ENCODE assay signal across 14 cellular contexts in genomic region chr20:35502352-35502751, GRCh38. TPM values are rescaled to one million over a fixed set of nuclear protein-coding genes. Genes with fewer than 3 reads are reported as not detected.
A peak's percentile ranks its signal among the peaks of the same experiment; 100 is the strongest.
DNase-seq lines count a peak whose midpoint lies in the region; ATAC-seq and TF ChIP-seq lines count a peak whose summit lies in the region.
"Had no signal": no experiment of that assay in that cellular context is flagged by ENCODE, and none has a peak within 500 bp of the region (broad histone marks: within the 10 kb centered on the region; RNA-seq: fewer than 3 reads in every experiment).

No MANE protein-coding gene starts in this region.

- CTCF ChIA-PET in CD4-positive, alpha-beta T cell (lab: Charles Lee), result no interaction called here

- H3K36me3 Mint-ChIP-seq in CD4-positive, alpha-beta T cell (ENCODE audit: low read depth), result peaks cover 94% of the 10 kb centered on the region

- no peak for ATAC-seq in CD4-positive, alpha-beta T cell (ENCODE audit: poor library complexity)
- ATAC-seq in GM19328 (IDR thresholded peaks at IDR 0.05; ENCODE audit: unreplicated experiment) (peak; percentile 60), HG03175 (IDR thresholded peaks at IDR 0.05; ENCODE audit: unreplicated experiment) (peak; percentile 76), HG03442 (IDR thresholded peaks at IDR 0.05; ENCODE audit: unreplicated experiment) (no peak)
- ATAC-seq: activated T-cell treated with anti-CD3 and anti-CD28 coated beads, Interleukin-2, amount 50 U/mL, for 72 hours had no signal

- POLR2A ChIA-PET in CD4-positive, alpha-beta T cell (lab: Charles Lee), result interaction anchor here (1.3 kb wide), 2 partner anchors 14 to 46 kb away, joined by 3 read pairs; no protein-coding TSS in a partner anchor

- H3K4me1 Mint-ChIP-seq in CD4-positive, alpha-beta T cell (ENCODE audit: low read depth), result peaks cover 26% of the 10 kb centered on the region

- intact Hi-C loops in CD4-positive, alpha-beta T cell (cut with DNase I, micrococcal nuclease), result no loop called here

- H3K9me3 ChIP-seq in CD4-positive, alpha-beta T cell (ENCODE audit: control insufficient read depth, low read length), result no peaks in the 10 kb centered on the region
- H3K9me3 ChIP-seq in MG63, result no peaks in the 10 kb centered on the region
- H3K9me3 ChIP-seq: uterus had no signal

- H3K4me3 Mint-ChIP-seq in CD4-positive, alpha-beta T cell, result no peak overlapping the region
- H3K4me3 Mint-ChIP-seq: activated T-cell treated with anti-CD3 and anti-CD28 coated beads, Interleukin-2, amount 50 U/mL, for 72 hours; T-helper 2 cell treated with Interferon-gamma antibody and Interleukin-4, amounts not matched to agents 5 μg/mL and 100 μg/mL, for 36 hours had no signal

- no peak overlapping the region for H3K4me3 ChIP-seq in MG63
- H3K4me3 ChIP-seq: lung, uterus had no signal

- DNase-seq in CD4-positive, alpha-beta T cell, result no peak
- DNase-seq in UCSD-AML1 (lab: John Stamatoyannopoulos, UW; ENCODE audit: unreplicated experiment) (peak; percentile 34), NCI-H2196 (lab: John Stamatoyannopoulos, UW; ENCODE audit: unreplicated experiment) (no peak), MG63 (no peak)
- no peak for DNase-seq in effector CD8-positive, alpha-beta T cell (lab: John Stamatoyannopoulos, UW)
- DNase-seq: activated T-cell treated with anti-CD3 and anti-CD28 coated beads, Interleukin-2, amount 50 U/mL, for 72 hours; uterus had no signal

- H3K9me3 Mint-ChIP-seq in CD4-positive, alpha-beta T cell, result no peaks in the 10 kb centered on the region
- H3K9me3 Mint-ChIP-seq: activated T-cell treated with anti-CD3 and anti-CD28 coated beads, Interleukin-2, amount 50 U/mL, for 72 hours; T-helper 2 cell treated with Interferon-gamma antibody and Interleukin-4, amounts not matched to agents 5 μg/mL and 100 μg/mL, for 36 hours had no signal

- H3K27me3 ChIP-seq in CD4-positive, alpha-beta T cell (ENCODE audit: control insufficient read depth, insufficient read depth, low read length), result no peaks in the 10 kb centered on the region
- H3K27me3 ChIP-seq in MG63, result no peaks in the 10 kb centered on the region
- H3K27me3 ChIP-seq: uterus had no signal

- H3K27ac Mint-ChIP-seq in CD4-positive, alpha-beta T cell, result peak overlapping the region; percentile 39

- H3K27ac ChIP-seq in CD4-positive, alpha-beta T cell (ENCODE audit: low read depth, low read length), result no peak overlapping the region
- H3K27ac ChIP-seq: uterus had no signal

- no peak for TF ChIP-seq CTCF in CD4-positive, alpha-beta T cell (IDR thresholded peaks at IDR 0.05)

- H3K36me3 ChIP-seq in MG63, result peaks cover 96% of the 10 kb centered on the region
- H3K36me3 ChIP-seq: uterus had no signal

- H3K27me3 Mint-ChIP-seq in CD4-positive, alpha-beta T cell, result no peaks in the 10 kb centered on the region

RNA-seq across cellular contexts. Expression of gene C20orf173, which starts 27.1 kb away (rescaled TPM):
- total RNA-seq in CD4-positive, alpha-beta T cell, result not detected
- not detected in 2 replicates for total RNA-seq in MG63 (2014; rRNA removed; shearing (Covaris generic); ENCODE audit: low replicate concordance)
- total RNA-seq: activated T-cell treated with anti-CD3 and anti-CD28 coated beads, Interleukin-2, amount 50 U/mL, for 72 hours; cardiac septum; lung; renal cortical epithelial cell; uterus had no signal

RNA-seq across cellular contexts. Expression of gene ERGIC3, which starts 39.5 kb away (rescaled TPM):
- total RNA-seq in CD4-positive, alpha-beta T cell, result 100 to 1,000 TPM; 144 to 146 TPM
- 392 and 530 TPM in 2 replicates for total RNA-seq in MG63 (2014; rRNA removed; shearing (Covaris generic); ENCODE audit: low replicate concordance)

RNA-seq across cellular contexts. Expression of gene CEP250, which starts 47.0 kb away (rescaled TPM):
- total RNA-seq in CD4-positive, alpha-beta T cell, result 10 to 100 TPM; 27.6 to 33.1 TPM
- 37.3 and 58.8 TPM in 2 replicates for total RNA-seq in MG63 (2014; rRNA removed; shearing (Covaris generic); ENCODE audit: low replicate concordance)

Comparison
In these comparisons a context has a peak if more than half of its experiments do, and no peak if none do; other contexts are left out.
1. ATAC-seq: peak in GM19328 (single experiment) and HG03175 (single experiment); none in CD4-positive, alpha-beta T cell (single experiment) and HG03442 (single experiment).